Comparison of ENCODE assay signal across 24 cellular contexts in genomic region chr6:6682225-6682624, GRCh38.
A peak's percentile ranks its signal among the peaks of the same experiment; 100 is the strongest.
DNase-seq lines count a peak whose midpoint lies in the region; ATAC-seq and TF ChIP-seq lines count a peak whose summit lies in the region.
"Had no signal": no experiment of that assay in that cellular context is flagged by ENCODE, and none has a peak within 500 bp of the region (broad histone marks: within the 10 kb centered on the region; RNA-seq: fewer than 3 reads in every experiment).

No MANE protein-coding gene starts in this region.

- peak overlapping the region; percentile 35; the same call in 1 of the 2 replicates for H3K27ac Mint-ChIP-seq in WTC11
- H3K27ac Mint-ChIP-seq: activated CD4-positive, alpha-beta memory T cell treated with anti-CD3 and anti-CD28 coated beads for 36 hours; activated naive CD8-positive, alpha-beta T cell; activated T-helper 17 cell treated with anti-CD3 and anti-CD28 coated beads, Interleukin-2, amount 50 U/mL, for 72 hours had no signal

- DNase-seq in WTC11 (ENCODE audit: low spot score) (no peak), transverse colon (no peak), HCEC 1CT (no peak), NCI-H2171 (lab: John Stamatoyannopoulos, UW) (no peak), DMS 273 (lab: John Stamatoyannopoulos, UW; ENCODE audit: unreplicated experiment) (no peak)
- DNase-seq: activated CD4-positive, alpha-beta memory T cell treated with anti-CD3 and anti-CD28 coated beads for 36 hours; activated CD8-positive, alpha-beta memory T cell treated with anti-CD3 and anti-CD28 coated beads, Interleukin-2, amount 50 U/mL, for 48 hours; CD4-positive, CD25-positive, alpha-beta regulatory T cell; cerebellar nuclear complex; effector CD8-positive, alpha-beta T cell; erythroblast; hippocampal formation; Karpas-422; NCI-H2029; NCI-H774; substantia nigra; T-helper 9 cell; WERI-Rb-1 had no signal

- in situ Hi-C loops in transverse colon (cut with MboI; ENCODE audit: low pct_ligation_motif_present in 1 of 4, low pct_unique_long_range_greater_than_20kb in 1 of 4, low sequenced_read_pairs in 3 of 4): loop anchor here in 1 of 4 donors (25.0 kb wide), 2 partner anchors 555 to 905 kb away; partner anchors contain the start of gene SNRNP48

- H3K4me3 Mint-ChIP-seq in WTC11: no peak overlapping the region
- H3K4me3 Mint-ChIP-seq: activated CD4-positive, alpha-beta memory T cell treated with anti-CD3 and anti-CD28 coated beads for 36 hours; activated naive CD8-positive, alpha-beta T cell; activated T-helper 17 cell treated with anti-CD3 and anti-CD28 coated beads, Interleukin-2, amount 50 U/mL, for 72 hours; CD4-positive, CD25-positive, alpha-beta regulatory T cell; neural crest cell had no signal

- H3K9me3 ChIP-seq in duodenal mucosa (ENCODE audit: control insufficient read depth in 1 of 2, low read length in 2 of 2) (no peaks in the 10 kb centered on the region), mucosa of rectum (ENCODE audit: control insufficient read depth in 2 of 2, low read length in 2 of 2) (no peaks in the 10 kb centered on the region), transverse colon (no peaks in the 10 kb centered on the region)

- no peaks in the 10 kb centered on the region for H3K27me3 Mint-ChIP-seq in WTC11 (ENCODE audit: low read depth)
- H3K27me3 Mint-ChIP-seq: activated naive CD8-positive, alpha-beta T cell had no signal

- TF ChIP-seq POLR2A in transverse colon (IDR thresholded peaks at IDR 0.05): no peak

- intact Hi-C loops in transverse colon (cut with DNase I; ENCODE audit: low total_unique reads): no loop called here

- 60 to 66% methylated on average over 2 to 3 of the region's 3 CpGs for WGBS in transverse colon (ENCODE audit: low coverage in 1 of 2), 2 donors

- H3K27me3 ChIP-seq in duodenal mucosa (ENCODE audit: control insufficient read depth in 1 of 2, insufficient read depth in 2 of 2, low read length in 2 of 2): no peaks in the 10 kb centered on the region
- H3K27me3 ChIP-seq in mucosa of rectum (ENCODE audit: control insufficient read depth in 2 of 2, insufficient read depth in 2 of 2, low read length in 2 of 2): no peaks in the 10 kb centered on the region
- no peaks in the 10 kb centered on the region for H3K27me3 ChIP-seq in transverse colon

- H3K4me1 ChIP-seq in duodenal mucosa (ENCODE audit: control insufficient read depth in 1 of 2, insufficient read depth in 2 of 2, low read length in 2 of 2) (peaks cover 68 to 75% of the 10 kb centered on the region in 2 donors), mucosa of rectum (ENCODE audit: control insufficient read depth in 2 of 2, insufficient read depth in 2 of 2, low read length in 2 of 2) (peaks cover 30 to 44% of the 10 kb centered on the region in 2 donors), transverse colon (peaks cover 4 to 86% (median 35%) of the 10 kb centered on the region in 4 donors)

- H3K4me1 Mint-ChIP-seq in WTC11: peaks cover 36% of the 10 kb centered on the region

- H3K36me3 ChIP-seq in duodenal mucosa (ENCODE audit: control insufficient read depth in 1 of 2, insufficient read depth in 2 of 2, low read length in 2 of 2) (no peaks in the 10 kb centered on the region), mucosa of rectum (ENCODE audit: control insufficient read depth in 2 of 2, insufficient read depth in 2 of 2, low read length in 2 of 2) (no peaks in the 10 kb centered on the region), transverse colon (no peaks in the 10 kb centered on the region)
- H3K36me3 ChIP-seq: WERI-Rb-1 had no signal

- H3K4me3 ChIP-seq in duodenal mucosa (ENCODE audit: low read depth in 1 of 2, low read length in 2 of 2) (no peak overlapping the region), mucosa of rectum (ENCODE audit: low read length in 2 of 2) (no peak overlapping the region), transverse colon (no peak overlapping the region)

- CTCF ChIA-PET in WTC11 (lab: Charles Lee): interaction anchor here (0.8 to 1.8 kb wide), 3 partner anchors 13 to 304 kb away, joined by 3 to 13 read pairs (median 9); no protein-coding TSS in a partner anchor

- TF ChIP-seq EP300 in transverse colon (IDR thresholded peaks at IDR 0.05; ENCODE audit: low read depth): no peak

- no peaks in the 10 kb centered on the region for H3K36me3 Mint-ChIP-seq in WTC11
- H3K36me3 Mint-ChIP-seq: activated CD4-positive, alpha-beta memory T cell treated with anti-CD3 and anti-CD28 coated beads for 36 hours; activated naive CD8-positive, alpha-beta T cell; CD4-positive, CD25-positive, alpha-beta regulatory T cell had no signal

- no peak for ATAC-seq in WTC11
- ATAC-seq: activated T-helper 17 cell treated with anti-CD3 and anti-CD28 coated beads, Interleukin-2, amount 50 U/mL, for 72 hours had no signal

- H3K27ac ChIP-seq in duodenal mucosa (ENCODE audit: low read depth, low read length) (peak overlapping the region; percentile 32), mucosa of rectum (ENCODE audit: low read depth in 2 of 2, low read length in 2 of 2) (peak overlapping the region; percentile 55 to 65), transverse colon (peak overlapping the region; percentile 74 to 91 (median 84))
- H3K27ac ChIP-seq: HL-60, WERI-Rb-1 had no signal

- 0 out of 2 replicates have a peak, but pooled peaks cover 4% of the 10 kb centered on the region for H3K9me3 Mint-ChIP-seq in WTC11
- H3K9me3 Mint-ChIP-seq: activated CD4-positive, alpha-beta memory T cell treated with anti-CD3 and anti-CD28 coated beads for 36 hours; activated T-helper 17 cell treated with anti-CD3 and anti-CD28 coated beads, Interleukin-2, amount 50 U/mL, for 72 hours had no signal

- POLR2A ChIA-PET in WTC11 (lab: Charles Lee): no interaction called here

- H3K9ac ChIP-seq in duodenal mucosa (ENCODE audit: low read depth in 1 of 2, low read length in 2 of 2) (no peak overlapping the region), mucosa of rectum (ENCODE audit: low read depth in 1 of 2, low read length in 2 of 2) (peak overlapping the region in 1 of 2 donors; percentile 24)

- TF ChIP-seq CTCF in WTC11 (IDR thresholded peaks at IDR 0.05): no peak
- TF ChIP-seq CTCF in transverse colon (IDR thresholded peaks at IDR 0.05): no peak

TF ChIP-seq in WTC11, 78 proteins besides CTCF, POLR2A, EP300 and RAD21:
- TF ChIP-seq ZNF423 (CRISPR knock-in tag; IDR thresholded peaks at IDR 0.05) (no peak), RORB (CRISPR knock-in tag; IDR thresholded peaks at IDR 0.05) (no peak), JUN (CRISPR knock-in tag; IDR thresholded peaks at IDR 0.05) (no peak), CREB1 (CRISPR knock-in tag; IDR thresholded peaks at IDR 0.05) (no peak), HMGXB4 (CRISPR knock-in tag; IDR thresholded peaks at IDR 0.05) (no peak)
TF ChIP-seq in WTC11: peak in this region for 0.

Comparison
In these comparisons a context has a peak if more than half of its experiments do, and no peak if none do; other contexts are left out.
1. H3K27ac ChIP-seq: peak in every context shown above with its lines; median percentile 84 in transverse colon; 60 in mucosa of rectum; 32 in duodenal mucosa.